14 cellular contexts compared by ENCODE assay signal in the genomic region with DNA sequence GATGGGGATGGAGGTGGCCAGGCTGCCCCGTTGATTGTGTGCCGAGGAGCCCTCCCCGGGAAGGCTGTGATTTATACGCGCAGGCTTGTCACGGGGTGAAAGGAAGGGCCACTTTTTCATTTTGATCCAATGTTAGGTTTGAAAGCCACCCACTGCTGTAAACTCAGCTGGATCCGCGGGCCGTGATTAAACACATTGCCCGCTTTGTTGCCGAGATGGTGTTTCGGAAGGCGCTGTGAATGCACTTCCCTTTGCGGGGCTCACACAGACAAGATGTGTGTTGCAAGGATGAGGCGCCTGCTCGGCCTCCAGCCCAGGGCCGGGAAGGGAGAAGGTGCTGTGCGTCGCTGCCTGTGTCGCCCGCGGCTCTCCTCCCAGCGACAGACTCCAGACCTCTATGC.
DNase-seq lines count a peak whose midpoint lies in the region; ATAC-seq and TF ChIP-seq lines count a peak whose summit lies in the region.
"Had no signal": no experiment of that assay in that cellular context is flagged by ENCODE, and none has a peak within 500 bp of the region (broad histone marks: within the 10 kb centered on the region; RNA-seq: fewer than 3 reads in every experiment).

No MANE protein-coding gene starts in this region.

- no peak overlapping the region for H3K27ac ChIP-seq in cardiac muscle cell
- H3K27ac ChIP-seq in muscle layer of duodenum (ENCODE audit: low read length) = no peak overlapping the region
- H3K27ac ChIP-seq in upper lobe of left lung = no peak overlapping the region
- H3K27ac ChIP-seq: 22Rv1, SJCRH30 had no signal

- ATAC-seq in upper lobe of left lung (ENCODE audit: low FRiP score in 2 of 2) = peak in 1 of 2 donors; percentile 71
- ATAC-seq in GM19455 (IDR thresholded peaks at IDR 0.05; ENCODE audit: unreplicated experiment) = no peak
- ATAC-seq: activated CD8-positive, alpha-beta memory T cell treated with anti-CD3 and anti-CD28 coated beads, Interleukin-2, amount 10 ng/mL, durations not matched to agents 7 days and 5 days; mucosa of descending colon had no signal

- no peaks in the 10 kb centered on the region for H3K36me3 ChIP-seq in cardiac muscle cell
- H3K36me3 ChIP-seq in muscle layer of duodenum (ENCODE audit: control insufficient read depth in 1 of 2, insufficient read depth in 2 of 2, low read length in 2 of 2) = no peaks in the 10 kb centered on the region
- H3K36me3 ChIP-seq in upper lobe of left lung = no peaks in the 10 kb centered on the region
- H3K36me3 ChIP-seq: SJCRH30 had no signal

- TF ChIP-seq POLR2A in upper lobe of left lung (IDR thresholded peaks at IDR 0.05) = no peak

- H3K27me3 ChIP-seq in cardiac muscle cell = peaks cover 3% of the 10 kb centered on the region
- peaks cover 4% of the 10 kb centered on the region for H3K27me3 ChIP-seq in muscle layer of duodenum (ENCODE audit: low read depth, low read length)
- H3K27me3 ChIP-seq in upper lobe of left lung = no peaks in the 10 kb centered on the region
- H3K27me3 ChIP-seq: SJCRH30 had no signal

- H3K9me3 ChIP-seq in cardiac muscle cell (ENCODE audit: low read depth) = no peaks in the 10 kb centered on the region
- H3K9me3 ChIP-seq in muscle layer of duodenum (ENCODE audit: control insufficient read depth in 1 of 2, low read length in 2 of 2) = no peaks in the 10 kb centered on the region
- no peaks in the 10 kb centered on the region for H3K9me3 ChIP-seq in upper lobe of left lung
- H3K9me3 ChIP-seq: mucosa of descending colon, SJCRH30 had no signal

- peaks cover 15% of the 10 kb centered on the region for H3K4me1 ChIP-seq in cardiac muscle cell (ENCODE audit: low read depth)
- H3K4me1 ChIP-seq in muscle layer of duodenum (ENCODE audit: control insufficient read depth in 1 of 2, insufficient read depth in 2 of 2, low read length in 2 of 2) = peaks cover 0 to 13% of the 10 kb centered on the region in 2 donors
- peaks cover 0 to 10% (median 0%) of the 10 kb centered on the region in 4 donors for H3K4me1 ChIP-seq in upper lobe of left lung
- H3K4me1 ChIP-seq: SJCRH30 had no signal

- peak; percentile 36 for DNase-seq in DMS79 treated with DMSO at 0.1 percent for 48 hours (lab: John Stamatoyannopoulos, UW)
- no peak for DNase-seq in DMS79 (lab: John Stamatoyannopoulos, UW)
- peak; percentile 2 to 46 for DNase-seq in cardiac muscle cell (ENCODE audit: low read depth in 1 of 2, low spot score in 1 of 2)
- peak in 1 of 2 donors; percentile 68 for DNase-seq in upper lobe of left lung
- DNase-seq in stimulated activated CD4-positive, alpha-beta T cell treated with anti-CD3 and anti-CD28 coated beads, Interleukin-2, amount 100 ng/mL, for 24 hours = no peak
- DNase-seq in activated CD4-positive, alpha-beta T cell treated with anti-CD3 and anti-CD28 coated beads for 1 hour = no peak
- DNase-seq: activated CD8-positive, alpha-beta memory T cell treated with anti-CD3 and anti-CD28 coated beads, Interleukin-2, amount 10 ng/mL, durations not matched to agents 7 days and 5 days; effector memory CD4-positive, alpha-beta T cell; mucosa of descending colon; NCI-H1105; SJCRH30 had no signal

- H3K4me3 ChIP-seq in cardiac muscle cell (peak overlapping the region; percentile 14), muscle layer of duodenum (ENCODE audit: low read depth in 1 of 2, low read length in 2 of 2) (peak overlapping the region; percentile 45 to 64), upper lobe of left lung (peak overlapping the region in 3 of 4 donors; percentile 3 to 43 (median 41))
- H3K4me3 ChIP-seq: mucosa of descending colon, SJCRH30 had no signal

- TF ChIP-seq CTCF in cardiac muscle cell (IDR thresholded peaks at IDR 0.05; ENCODE audit: low read depth, low read length) (no peak), upper lobe of left lung (IDR thresholded peaks at IDR 0.05) (no peak)

- 3% methylated on average over 9 to 22 of the region's 23 CpGs for WGBS in upper lobe of left lung, 2 donors

- no peak for TF ChIP-seq EP300 in upper lobe of left lung (IDR thresholded peaks at IDR 0.05)

Comparison
In these comparisons a context has a peak if more than half of its experiments do, and no peak if none do; other contexts are left out.
1. DNase-seq: peak in DMS79 treated with DMSO at 0.1 percent for 48 hours (single experiment) and cardiac muscle cell (2 of 2); none in DMS79 (single experiment), stimulated activated CD4-positive, alpha-beta T cell treated with anti-CD3 and anti-CD28 coated beads, Interleukin-2, amount 100 ng/mL, for 24 hours (0 of 2) and activated CD4-positive, alpha-beta T cell treated with anti-CD3 and anti-CD28 coated beads for 1 hour (single experiment).
2. Peak in every context shown above with its lines, with median percentiles within 50 percentile points of each other: H3K4me3 ChIP-seq.